In genomic region chr19:19463348-19464117, GRCh38 we compare ENCODE assay signal across 10 cellular contexts. TPM values are rescaled to one million over a fixed set of nuclear protein-coding genes. Genes with fewer than 3 reads are reported as not detected.
A peak's percentile ranks its signal among the peaks of the same experiment; 100 is the strongest.
DNase-seq lines count a peak whose midpoint lies in the region; ATAC-seq and TF ChIP-seq lines count a peak whose summit lies in the region.
"Had no signal": no experiment of that assay in that cellular context is flagged by ENCODE, and none has a peak within 500 bp of the region (broad histone marks: within the 10 kb centered on the region; RNA-seq: fewer than 3 reads in every experiment).

No MANE protein-coding gene starts in this region.

- WGBS in tibial nerve, 2 donors, result 47 to 54% methylated on average over 17 to 19 of the region's 19 CpGs

- H3K27ac Mint-ChIP-seq in activated CD8-positive, alpha-beta memory T cell treated with anti-CD3 and anti-CD28 coated beads, Interleukin-2, amount 10 ng/mL, durations not matched to agents 7 days and 5 days, result peak overlapping the region; percentile 16

- H3K4me1 Mint-ChIP-seq in activated CD8-positive, alpha-beta memory T cell treated with anti-CD3 and anti-CD28 coated beads, Interleukin-2, amount 10 ng/mL, durations not matched to agents 7 days and 5 days, result peaks cover 64% of the 10 kb centered on the region

- no peak overlapping the region for H3K4me3 Mint-ChIP-seq in activated CD8-positive, alpha-beta memory T cell treated with anti-CD3 and anti-CD28 coated beads, Interleukin-2, amount 10 ng/mL, durations not matched to agents 7 days and 5 days

- H3K27ac ChIP-seq in cingulate gyrus (ENCODE audit: low read depth, low read length) (peak overlapping the region; percentile 34), tibial nerve (peak overlapping the region; percentile 23 to 91 (median 80))

- TF ChIP-seq CTCF in tibial nerve (IDR thresholded peaks at IDR 0.05), result no peak

- no peak for TF ChIP-seq EP300 in tibial nerve (IDR thresholded peaks at IDR 0.05)

- CTCF ChIA-PET in activated CD8-positive, alpha-beta memory T cell treated with anti-CD3 and anti-CD28 coated beads, Interleukin-2, amount 10 ng/mL, durations not matched to agents 7 days and 5 days (lab: Charles Lee), result no interaction called here

- H3K9me3 Mint-ChIP-seq in activated CD8-positive, alpha-beta memory T cell treated with anti-CD3 and anti-CD28 coated beads, Interleukin-2, amount 10 ng/mL, durations not matched to agents 7 days and 5 days (ENCODE audit: low read depth), result peaks cover 18% of the 10 kb centered on the region

- TF ChIP-seq POLR2A in tibial nerve (IDR thresholded peaks at IDR 0.05), result no peak

- H3K9me3 ChIP-seq in tibial nerve (peaks cover 0 to 18% (median 4%) of the 10 kb centered on the region in 4 donors), HAP-1 (peaks cover 11% of the 10 kb centered on the region)

- in situ Hi-C loops in HAP-1 (cut with MboI; ENCODE audit: low sequenced_read_pairs), result no loop called here

- peaks cover 0 to 38% (median 8%) of the 10 kb centered on the region in 3 donors for H3K36me3 ChIP-seq in tibial nerve
- H3K36me3 ChIP-seq in HAP-1 (replicated peaks), result peaks cover 38% of the 10 kb centered on the region

- H3K27me3 Mint-ChIP-seq in activated CD8-positive, alpha-beta memory T cell treated with anti-CD3 and anti-CD28 coated beads, Interleukin-2, amount 10 ng/mL, durations not matched to agents 7 days and 5 days, result no peaks in the 10 kb centered on the region

- peak overlapping the region in 2 of 4 donors; percentile 6 to 9 for H3K4me3 ChIP-seq in tibial nerve
- H3K4me3 ChIP-seq in HAP-1, result no peak overlapping the region

- H3K36me3 Mint-ChIP-seq in activated CD8-positive, alpha-beta memory T cell treated with anti-CD3 and anti-CD28 coated beads, Interleukin-2, amount 10 ng/mL, durations not matched to agents 7 days and 5 days, result peaks cover 50% of the 10 kb centered on the region

- DNase-seq in activated CD8-positive, alpha-beta memory T cell treated with anti-CD3 and anti-CD28 coated beads, Interleukin-2, amount 10 ng/mL, durations not matched to agents 7 days and 5 days, result no peak
- DNase-seq in activated CD8-positive, alpha-beta memory T cell treated with anti-CD3 and anti-CD28 coated beads for 24 hours, result no peak
- DNase-seq in medulla oblongata (ENCODE audit: extremely low spot score) (peak; percentile 30), tibial nerve (ENCODE audit: low spot score in 2 of 2) (no peak), HAP-1 (ENCODE audit: low spot score in 2 of 2) (no peak), COLO668 (lab: John Stamatoyannopoulos, UW; ENCODE audit: unreplicated experiment) (no peak)
- DNase-seq: DND-41 had no signal

- H3K27me3 ChIP-seq in tibial nerve, result no peaks in the 10 kb centered on the region
- H3K27me3 ChIP-seq in HAP-1 (ENCODE audit: low read depth), result no peaks in the 10 kb centered on the region

- ATAC-seq in activated CD8-positive, alpha-beta memory T cell treated with anti-CD3 and anti-CD28 coated beads, Interleukin-2, amount 10 ng/mL, durations not matched to agents 7 days and 5 days, result no peak
- no peak for ATAC-seq in GM18511 (IDR thresholded peaks at IDR 0.05; ENCODE audit: unreplicated experiment)
- ATAC-seq: activated CD4-positive, CD25-positive, alpha-beta regulatory T cell treated with anti-CD3 and anti-CD28 coated beads, Interleukin-2, amount 50 U/mL, for 24 hours had no signal

- H3K4me1 ChIP-seq in tibial nerve (peaks cover 0 to 65% (median 56%) of the 10 kb centered on the region in 4 donors), HAP-1 (peaks cover 23% of the 10 kb centered on the region)

RNA-seq across cellular contexts. Expression of gene TSSK6, which starts 51.8 kb away (rescaled TPM):
- 1 to 10 TPM; 4.2 to 6.3 TPM for total RNA-seq in activated CD8-positive, alpha-beta memory T cell treated with anti-CD3 and anti-CD28 coated beads, Interleukin-2, amount 10 ng/mL, durations not matched to agents 7 days and 5 days
- 1 to 10 TPM; 1.8 to 7.2 (median 3.7) TPM for total RNA-seq in tibial nerve

RNA-seq across cellular contexts. Expression of gene NDUFA13, which starts 52.5 kb away (rescaled TPM):
- total RNA-seq in activated CD8-positive, alpha-beta memory T cell treated with anti-CD3 and anti-CD28 coated beads, Interleukin-2, amount 10 ng/mL, durations not matched to agents 7 days and 5 days, result 100 to 1,000 TPM; 372 to 417 TPM
- 10 to 100 TPM; 27.3 to 93.6 (median 61.6) TPM for total RNA-seq in tibial nerve

RNA-seq across cellular contexts. Expression of gene GATAD2A, which starts 58.1 kb away (rescaled TPM):
- total RNA-seq in activated CD8-positive, alpha-beta memory T cell treated with anti-CD3 and anti-CD28 coated beads, Interleukin-2, amount 10 ng/mL, durations not matched to agents 7 days and 5 days, result 100 to 1,000 TPM; 159 to 161 TPM
- total RNA-seq in tibial nerve, result 10 to 100 TPM; 34.1 to 69.6 (median 36.8) TPM
